In genomic region chr4:40265910-40266274, GRCh38 we compare ENCODE assay signal across 15 cellular contexts.
DNase-seq lines count a peak whose midpoint lies in the region; ATAC-seq and TF ChIP-seq lines count a peak whose summit lies in the region.
"Had no signal": no experiment of that assay in that cellular context is flagged by ENCODE, and none has a peak within 500 bp of the region (broad histone marks: within the 10 kb centered on the region; RNA-seq: fewer than 3 reads in every experiment).

No MANE protein-coding gene starts in this region.

- DNase-seq in activated T-cell treated with anti-CD3 and anti-CD28 coated beads, Interleukin-2, amount 50 U/mL, for 72 hours = no peak
- no peak for DNase-seq in activated T-cell treated with anti-CD3 and anti-CD28 coated beads, Interleukin-2, amount 50 U/mL, for 1 hour
- DNase-seq in MV-4-11 (lab: John Stamatoyannopoulos, UW) (peak; percentile 66), SKM-1 (lab: John Stamatoyannopoulos, UW; ENCODE audit: unreplicated experiment) (no peak), adrenal gland (no peak), dorsolateral prefrontal cortex (no peak)
- DNase-seq: activated CD4-positive, alpha-beta T cell treated with anti-CD3 and anti-CD28 coated beads, Interleukin-2, amount 50 U/mL, for 4 hours; activated gamma-delta T cell; caudate nucleus; T-helper 9 cell had no signal

- no peak overlapping the region for H3K27ac Mint-ChIP-seq in activated T-cell treated with anti-CD3 and anti-CD28 coated beads, Interleukin-2, amount 50 U/mL, for 72 hours
- peak overlapping the region in 3 of 5 experiments; percentile 35 to 94 (median 88) for H3K27ac Mint-ChIP-seq in brain
- peak overlapping the region; percentile 98 for H3K27ac Mint-ChIP-seq in stimulated activated naive CD8-positive, alpha-beta T cell treated with anti-CD3 and anti-CD28 coated beads, Interleukin-15, Interleukin-2, amounts not matched to agents 100 ng/mL and 50 ng/mL, for 24 hours

- WGBS in adrenal gland, 4 donors = 78 to 87% (median 82%) methylated on average over 3 to 4 of the region's 4 CpGs

- peaks cover 2 to 4% of the 10 kb centered on the region in 2 donors for H3K36me3 Mint-ChIP-seq in activated T-cell treated with anti-CD3 and anti-CD28 coated beads, Interleukin-2, amount 50 U/mL, for 72 hours (ENCODE audit: insufficient read depth in 2 of 2)
- H3K36me3 Mint-ChIP-seq in brain = no peaks in the 10 kb centered on the region
- H3K36me3 Mint-ChIP-seq in stimulated activated naive CD8-positive, alpha-beta T cell treated with anti-CD3 and anti-CD28 coated beads, Interleukin-15, Interleukin-2, amounts not matched to agents 100 ng/mL and 50 ng/mL, for 24 hours (ENCODE audit: low read depth) = no peaks in the 10 kb centered on the region

- ATAC-seq in activated T-cell treated with anti-CD3 and anti-CD28 coated beads, Interleukin-2, amount 50 U/mL, for 72 hours (replicated peaks in 1 of 2) = peak in 1 of 2 donors; percentile 40
- ATAC-seq: sciatic nerve had no signal

- intact Hi-C loops in adrenal gland (cut with DNase I) (no loop called here), dorsolateral prefrontal cortex (cut with DNase I) (no loop called here)

- no peaks in the 10 kb centered on the region for H3K36me3 ChIP-seq in adrenal gland (replicated peaks in 1 of 2)
- H3K36me3 ChIP-seq: neutrophil had no signal

- H3K27me3 ChIP-seq in adrenal gland (no peaks in the 10 kb centered on the region), dorsolateral prefrontal cortex (no peaks in the 10 kb centered on the region)
- H3K27me3 ChIP-seq: neutrophil had no signal

- no peaks in the 10 kb centered on the region for H3K4me1 ChIP-seq in adrenal gland (replicated peaks in 1 of 2)

- no peaks in the 10 kb centered on the region for H3K27me3 Mint-ChIP-seq in activated T-cell treated with anti-CD3 and anti-CD28 coated beads, Interleukin-2, amount 50 U/mL, for 72 hours (ENCODE audit: low read depth)
- peaks cover 9% of the 10 kb centered on the region for H3K27me3 Mint-ChIP-seq in brain
- no peaks in the 10 kb centered on the region for H3K27me3 Mint-ChIP-seq in stimulated activated naive CD8-positive, alpha-beta T cell treated with anti-CD3 and anti-CD28 coated beads, Interleukin-15, Interleukin-2, amounts not matched to agents 100 ng/mL and 50 ng/mL, for 24 hours

- no peak overlapping the region for H3K4me3 ChIP-seq in adrenal gland
- no peak overlapping the region for H3K4me3 ChIP-seq in dorsolateral prefrontal cortex
- H3K4me3 ChIP-seq: lung had no signal

- H3K9me3 Mint-ChIP-seq in activated T-cell treated with anti-CD3 and anti-CD28 coated beads, Interleukin-2, amount 50 U/mL, for 72 hours = no peaks in the 10 kb centered on the region
- H3K9me3 Mint-ChIP-seq in brain = peaks cover 0 to 3% (median 0%) of the 10 kb centered on the region in 5 experiments
- H3K9me3 Mint-ChIP-seq in stimulated activated naive CD8-positive, alpha-beta T cell treated with anti-CD3 and anti-CD28 coated beads, Interleukin-15, Interleukin-2, amounts not matched to agents 100 ng/mL and 50 ng/mL, for 24 hours = no peaks in the 10 kb centered on the region

- no peak overlapping the region for H3K27ac ChIP-seq in adrenal gland
- no peak overlapping the region for H3K27ac ChIP-seq in dorsolateral prefrontal cortex
- H3K27ac ChIP-seq: neutrophil had no signal

- peaks cover 65% of the 10 kb centered on the region for H3K4me1 Mint-ChIP-seq in activated T-cell treated with anti-CD3 and anti-CD28 coated beads, Interleukin-2, amount 50 U/mL, for 72 hours (ENCODE audit: low read depth)
- peaks cover 47% of the 10 kb centered on the region for H3K4me1 Mint-ChIP-seq in brain
- H3K4me1 Mint-ChIP-seq in stimulated activated naive CD8-positive, alpha-beta T cell treated with anti-CD3 and anti-CD28 coated beads, Interleukin-15, Interleukin-2, amounts not matched to agents 100 ng/mL and 50 ng/mL, for 24 hours (ENCODE audit: low read depth) = peaks cover 69% of the 10 kb centered on the region

- no peak for TF ChIP-seq POLR2A in adrenal gland (IDR thresholded peaks at IDR 0.05)

- H3K9me3 ChIP-seq in adrenal gland (replicated peaks in 1 of 3) = no peaks in the 10 kb centered on the region
- H3K9me3 ChIP-seq: neutrophil had no signal

- TF ChIP-seq CTCF in brain (conservative IDR thresholded peaks at IDR 0.05) (no peak), adrenal gland (IDR thresholded peaks at IDR 0.05) (no peak), dorsolateral prefrontal cortex (IDR thresholded peaks at IDR 0.05 in 54 of 56, conservative IDR thresholded peaks at IDR 0.05 in 2 of 56; ENCODE audit: low read depth in 1 of 56, partially characterized antibody in 56 of 56) (no peak)

- H3K4me3 Mint-ChIP-seq in activated T-cell treated with anti-CD3 and anti-CD28 coated beads, Interleukin-2, amount 50 U/mL, for 72 hours = peak overlapping the region; percentile 73 to 82
- no peak overlapping the region for H3K4me3 Mint-ChIP-seq in brain
- H3K4me3 Mint-ChIP-seq in stimulated activated naive CD8-positive, alpha-beta T cell treated with anti-CD3 and anti-CD28 coated beads, Interleukin-15, Interleukin-2, amounts not matched to agents 100 ng/mL and 50 ng/mL, for 24 hours = peak overlapping the region; percentile 76

Comparison
In these comparisons a context has a peak if more than half of its experiments do, and no peak if none do; other contexts are left out.
1. H3K4me3 Mint-ChIP-seq: peak in activated T-cell treated with anti-CD3 and anti-CD28 coated beads, Interleukin-2, amount 50 U/mL, for 72 hours (2 of 2) and stimulated activated naive CD8-positive, alpha-beta T cell treated with anti-CD3 and anti-CD28 coated beads, Interleukin-15, Interleukin-2, amounts not matched to agents 100 ng/mL and 50 ng/mL, for 24 hours (single experiment); none in brain (0 of 5).